In genomic region chr11:44140805-44141204, GRCh38 we compare ENCODE assay signal across 27 cellular contexts.
"Had no signal": no experiment of that assay in that cellular context is flagged by ENCODE, and none has a peak within 500 bp of the region (broad histone marks: within the 10 kb centered on the region; RNA-seq: fewer than 3 reads in every experiment).

No MANE protein-coding gene starts in this region.

- H3K9me3 Mint-ChIP-seq: activated naive CD8-positive, alpha-beta T cell treated with anti-CD3 and anti-CD28 coated beads for 36 hours; activated T-cell treated with anti-CD3 and anti-CD28 coated beads, Interleukin-2, amount 50 U/mL, for 72 hours; brain; naive thymus-derived CD8-positive, alpha-beta T cell; neural progenitor cell; stimulated activated naive B cell treated with anti-CD40 and anti-IgM and Interleukin-4, amounts not matched to agents 10 μg/mL and 1 μg/mL and 100 μg/mL, for 72 hours had no signal

- H2AFZ ChIP-seq: neural progenitor cell had no signal

- H3K4me1 ChIP-seq: lower lobe of right lung, right lobe of liver had no signal

- H3K9me3 ChIP-seq: adrenal gland, gastroesophageal sphincter, lower lobe of right lung, right lobe of liver, stomach, suprapubic skin, tibial nerve had no signal

- H3K4me1 Mint-ChIP-seq: activated naive CD8-positive, alpha-beta T cell treated with anti-CD3 and anti-CD28 coated beads for 36 hours; stimulated activated naive B cell treated with anti-CD40 and anti-IgM and Interleukin-4, amounts not matched to agents 10 μg/mL and 1 μg/mL and 100 μg/mL, for 72 hours; T-helper 17 cell had no signal

- H3K4me3 ChIP-seq: adrenal gland, dorsolateral prefrontal cortex, gastroesophageal sphincter, lower lobe of right lung, neural progenitor cell, right lobe of liver, skin epidermis, stomach, suprapubic skin, tibial nerve had no signal

- H3K27me3 Mint-ChIP-seq: activated naive CD8-positive, alpha-beta T cell treated with anti-CD3 and anti-CD28 coated beads for 36 hours; brain; naive thymus-derived CD8-positive, alpha-beta T cell; stimulated activated naive B cell treated with anti-CD40 and anti-IgM and Interleukin-4, amounts not matched to agents 10 μg/mL and 1 μg/mL and 100 μg/mL, for 72 hours; T-helper 17 cell had no signal

- H3K9ac ChIP-seq: neural progenitor cell had no signal

- H3K27me3 ChIP-seq: adrenal gland, dorsolateral prefrontal cortex, gastroesophageal sphincter, neural progenitor cell, right lobe of liver, stomach, suprapubic skin, tibial nerve had no signal

- DNase-seq: activated CD4-positive, alpha-beta T cell treated with anti-CD3 and anti-CD28 coated beads for 4 hours; activated CD4-positive, alpha-beta T cell treated with anti-CD3 and anti-CD28 coated beads, Interleukin-2, amount 50 U/mL, for 4 hours; activated naive CD4-positive, alpha-beta T cell; activated naive CD8-positive, alpha-beta T cell treated with anti-CD3 and anti-CD28 coated beads for 36 hours; activated T-cell treated with anti-CD3 and anti-CD28 coated beads for 4 hours; activated T-cell treated with anti-CD3 and anti-CD28 coated beads, Interleukin-2, amount 50 U/mL, for 72 hours; adrenal gland; aorta; effector memory CD4-positive, alpha-beta T cell; erythroblast; kidney glomerular epithelial cell; lower lobe of right lung; mesenchymal stem cell; naive thymus-derived CD8-positive, alpha-beta T cell; occipital lobe; posterior cingulate gyrus; right lobe of liver; stimulated activated naive B cell treated with anti-CD40 and anti-IgM and Interleukin-4, amounts not matched to agents 10 μg/mL and 1 μg/mL and 100 μg/mL, for 72 hours; stomach; T-helper 17 cell had no signal

- H3K4me3 Mint-ChIP-seq: activated naive CD8-positive, alpha-beta T cell treated with anti-CD3 and anti-CD28 coated beads for 36 hours; activated T-cell treated with anti-CD3 and anti-CD28 coated beads, Interleukin-2, amount 50 U/mL, for 72 hours; brain; naive thymus-derived CD8-positive, alpha-beta T cell; neural progenitor cell; stimulated activated naive B cell treated with anti-CD40 and anti-IgM and Interleukin-4, amounts not matched to agents 10 μg/mL and 1 μg/mL and 100 μg/mL, for 72 hours; T-helper 17 cell had no signal

- H3K27ac Mint-ChIP-seq: activated naive CD8-positive, alpha-beta T cell treated with anti-CD3 and anti-CD28 coated beads for 36 hours; activated T-cell treated with anti-CD3 and anti-CD28 coated beads, Interleukin-2, amount 50 U/mL, for 72 hours; naive thymus-derived CD8-positive, alpha-beta T cell; neural progenitor cell; stimulated activated naive B cell treated with anti-CD40 and anti-IgM and Interleukin-4, amounts not matched to agents 10 μg/mL and 1 μg/mL and 100 μg/mL, for 72 hours; T-helper 17 cell had no signal

- H3K36me3 ChIP-seq: adrenal gland, neural progenitor cell, right lobe of liver had no signal

- H3K27ac ChIP-seq: adrenal gland, dorsolateral prefrontal cortex, gastroesophageal sphincter, lower lobe of right lung, neural progenitor cell, right lobe of liver, skin epidermis, stomach, suprapubic skin had no signal

- H3K4me2 ChIP-seq: neural progenitor cell had no signal
